25 cellular contexts compared by ENCODE assay signal in genomic region chr5:3778945-3779344, GRCh38.
"Had no signal": no experiment of that assay in that cellular context is flagged by ENCODE, and none has a peak within 500 bp of the region (broad histone marks: within the 10 kb centered on the region; RNA-seq: fewer than 3 reads in every experiment).

No MANE protein-coding gene starts in this region.

- ATAC-seq: left lobe of liver; natural killer cell; right lobe of liver; stimulated activated naive B cell treated with anti-CD40 and anti-IgM and Interleukin-4, amounts not matched to agents 10 μg/mL and 1 μg/mL and 100 μg/mL, for 72 hours; stimulated activated naive CD8-positive, alpha-beta T cell treated with anti-CD3 and anti-CD28 coated beads, Interleukin-15, Interleukin-2, amounts not matched to agents 100 U/mL and 50 U/mL, for 24 hours; upper lobe of right lung had no signal

- H3K4me3 Mint-ChIP-seq: mesothelial cell of epicardium; naive B cell; natural killer cell; nephron progenitor cell; stimulated activated naive B cell treated with anti-CD40 and anti-IgM and Interleukin-4, amounts not matched to agents 10 μg/mL and 1 μg/mL and 100 μg/mL, for 72 hours had no signal

- H3K36me3 ChIP-seq: ovary, right atrium auricular region, right lobe of liver, stomach, tibial artery, upper lobe of right lung had no signal

- H3K4me2 ChIP-seq: smooth muscle cell had no signal

- H3K4me1 Mint-ChIP-seq: naive B cell; natural killer cell; nephron progenitor cell; stimulated activated naive B cell treated with anti-CD40 and anti-IgM and Interleukin-4, amounts not matched to agents 10 μg/mL and 1 μg/mL and 100 μg/mL, for 72 hours had no signal

- H3K27ac Mint-ChIP-seq: mesothelial cell of epicardium; naive B cell; natural killer cell; nephron progenitor cell; progenitor cell of endocrine pancreas; stimulated activated naive B cell treated with anti-CD40 and anti-IgM and Interleukin-4, amounts not matched to agents 10 μg/mL and 1 μg/mL and 100 μg/mL, for 72 hours had no signal

- DNase-seq: hippocampal formation; kidney glomerular epithelial cell; left cardiac atrium; naive B cell; natural killer cell; nephron progenitor cell; ovary; right lobe of liver; stimulated activated CD4-positive, alpha-beta T cell treated with anti-CD3 and anti-CD28 coated beads, Interleukin-1b, Interleukin-23, amount 100 ng/mL, for 48 hours; stimulated activated CD4-positive, alpha-beta T cell treated with anti-CD3 and anti-CD28 coated beads, Interleukin-4, amount 100 ng/mL, for 1 hour; stimulated activated naive B cell treated with anti-CD40 and anti-IgM and Interleukin-4, amounts not matched to agents 10 μg/mL and 1 μg/mL and 100 μg/mL, for 72 hours; stimulated activated naive CD8-positive, alpha-beta T cell treated with anti-CD3 and anti-CD28 coated beads, Interleukin-15, Interleukin-2, amounts not matched to agents 100 U/mL and 50 U/mL, for 24 hours; stomach; testis; tibial artery; trophoblast cell; upper lobe of right lung had no signal

- H3K9me3 Mint-ChIP-seq: mesothelial cell of epicardium, natural killer cell, nephron progenitor cell had no signal

- H3K9me3 ChIP-seq: ovary, right atrium auricular region, right lobe of liver, testis, tibial artery, upper lobe of right lung had no signal

- H3K27me3 Mint-ChIP-seq: stimulated activated naive B cell treated with anti-CD40 and anti-IgM and Interleukin-4, amounts not matched to agents 10 μg/mL and 1 μg/mL and 100 μg/mL, for 72 hours had no signal

- H3K27ac ChIP-seq: ovary, right atrium auricular region, right lobe of liver, stomach, testis, tibial artery, upper lobe of right lung had no signal

- H3K36me3 Mint-ChIP-seq: mesothelial cell of epicardium; naive B cell; natural killer cell; stimulated activated naive B cell treated with anti-CD40 and anti-IgM and Interleukin-4, amounts not matched to agents 10 μg/mL and 1 μg/mL and 100 μg/mL, for 72 hours had no signal

- H3K27me3 ChIP-seq: ovary, right atrium auricular region, right lobe of liver, stomach, testis, tibial artery, upper lobe of right lung had no signal

- H3K4me1 ChIP-seq: right lobe of liver, testis, tibial artery, upper lobe of right lung had no signal

- FAIRE-seq: keratinocyte, urothelium cell line had no signal

- H3K4me3 ChIP-seq: lung, ovary, right atrium auricular region, right lobe of liver, smooth muscle cell, stomach, testis, tibial artery, upper lobe of right lung had no signal
